Comparison of ENCODE assay signal across 26 cellular contexts in the genomic region with DNA sequence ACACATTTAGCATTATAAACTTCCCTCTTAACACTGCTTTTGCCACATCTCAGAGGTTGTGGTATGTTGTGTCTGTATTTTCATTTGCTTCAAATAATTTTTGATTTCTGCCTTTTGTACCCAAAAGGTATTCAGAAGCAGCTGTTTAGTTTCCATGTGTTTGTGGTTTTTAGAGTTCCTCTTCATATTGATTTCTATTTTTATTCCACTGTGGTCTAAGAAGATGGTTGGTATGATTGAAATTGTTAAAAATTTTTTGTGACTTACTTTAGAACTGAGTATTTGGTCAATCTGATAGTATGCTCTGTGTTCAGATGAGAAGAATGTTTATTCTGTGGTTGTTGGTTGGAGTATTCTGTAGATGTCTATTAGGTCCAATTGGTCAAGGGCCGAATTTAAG.
"Had no signal": no experiment of that assay in that cellular context is flagged by ENCODE, and none has a peak within 500 bp of the region (broad histone marks: within the 10 kb centered on the region; RNA-seq: fewer than 3 reads in every experiment).

No MANE protein-coding gene starts in this region.

- H3K4me1 Mint-ChIP-seq: activated CD4-positive, alpha-beta T cell treated with anti-CD3 and anti-CD28 coated beads for 36 hours; endodermal cell; mesothelial cell of epicardium; T-helper 17 cell; WTC11 had no signal

- H3K27ac ChIP-seq: thoracic aorta had no signal

- H3K27me3 Mint-ChIP-seq: activated CD4-positive, alpha-beta T cell treated with anti-CD3 and anti-CD28 coated beads for 36 hours; central memory CD8-positive, alpha-beta T cell; dendritic cell treated with granulocyte-macrophage colony-stimulating factor and Interleukin-4, amounts not matched to agents 40 ng/mL and 50 ng/mL, for 4 days; naive thymus-derived CD8-positive, alpha-beta T cell; stimulated activated naive CD8-positive, alpha-beta T cell treated with anti-CD3 and anti-CD28 coated beads, Interleukin-15, Interleukin-2, amounts not matched to agents 100 ng/mL and 50 ng/mL, for 24 hours; T-helper 17 cell had no signal

- H3K4me3 Mint-ChIP-seq: activated CD4-positive, alpha-beta T cell treated with anti-CD3 and anti-CD28 coated beads for 36 hours; activated T-cell treated with anti-CD3 and anti-CD28 coated beads, Interleukin-2, amount 50 U/mL, for 4 hours; central memory CD8-positive, alpha-beta T cell; dendritic cell treated with granulocyte-macrophage colony-stimulating factor and Interleukin-4, amounts not matched to agents 40 ng/mL and 50 ng/mL, for 4 days; endodermal cell; mesothelial cell of epicardium; stimulated activated naive CD8-positive, alpha-beta T cell treated with anti-CD3 and anti-CD28 coated beads, Interleukin-15, Interleukin-2, amounts not matched to agents 100 ng/mL and 50 ng/mL, for 24 hours; T-helper 17 cell; WTC11 had no signal

- H3K36me3 ChIP-seq: thoracic aorta had no signal

- DNase-seq: activated CD4-positive, alpha-beta T cell treated with anti-CD3 and anti-CD28 coated beads for 36 hours; activated CD4-positive, alpha-beta T cell treated with anti-CD3 and anti-CD28 coated beads, Interleukin-2, amount 50 U/mL, for 4 hours; activated CD8-positive, alpha-beta memory T cell treated with anti-CD3 and anti-CD28 coated beads for 24 hours; activated naive CD4-positive, alpha-beta T cell; activated T-cell treated with anti-CD3 and anti-CD28 coated beads, Interleukin-2, amount 50 U/mL, for 4 hours; endodermal cell; foreskin fibroblast; head of caudate nucleus; hippocampal formation; left cardiac atrium; mammary epithelial cell; naive thymus-derived CD8-positive, alpha-beta T cell; posterior cingulate gyrus; right cardiac atrium; stimulated activated CD4-positive, alpha-beta T cell treated with anti-CD3 and anti-CD28 coated beads, Interleukin-2, amount 100 ng/mL, for 48 hours; T-helper 17 cell; T1000; trophoblast cell had no signal

- ATAC-seq: activated CD4-positive, alpha-beta T cell treated with anti-CD3 and anti-CD28 coated beads for 36 hours; activated naive CD4-positive, alpha-beta T cell treated with anti-CD3 and anti-CD28 coated beads, Interleukin-2, amount 50 U/mL, for 72 hours; activated T-cell treated with anti-CD3 and anti-CD28 coated beads, Interleukin-2, amount 50 U/mL, for 4 hours; esophagus mucosa; left cardiac atrium; naive thymus-derived CD8-positive, alpha-beta T cell; right cardiac atrium; T-helper 17 cell; WTC11 had no signal

- H3K9me3 ChIP-seq: thoracic aorta had no signal

- H3K4me3 ChIP-seq: thoracic aorta had no signal

- H3K27ac Mint-ChIP-seq: activated CD4-positive, alpha-beta T cell treated with anti-CD3 and anti-CD28 coated beads for 36 hours; activated naive CD4-positive, alpha-beta T cell treated with anti-CD3 and anti-CD28 coated beads, Interleukin-2, amount 50 U/mL, for 72 hours; dendritic cell treated with granulocyte-macrophage colony-stimulating factor and Interleukin-4, amounts not matched to agents 40 ng/mL and 50 ng/mL, for 4 days; endodermal cell; mesothelial cell of epicardium; naive thymus-derived CD8-positive, alpha-beta T cell; stimulated activated naive CD8-positive, alpha-beta T cell treated with anti-CD3 and anti-CD28 coated beads, Interleukin-15, Interleukin-2, amounts not matched to agents 100 ng/mL and 50 ng/mL, for 24 hours; T-helper 17 cell; WTC11 had no signal
